In genomic region chr4:128820631-128821119, GRCh38 we compare ENCODE assay signal across 18 cellular contexts.
"Had no signal": no experiment of that assay in that cellular context is flagged by ENCODE, and none has a peak within 500 bp of the region (broad histone marks: within the 10 kb centered on the region; RNA-seq: fewer than 3 reads in every experiment).

No MANE protein-coding gene starts in this region.

- H3K9me3 Mint-ChIP-seq: activated CD4-positive, alpha-beta T cell treated with anti-CD3 and anti-CD28 coated beads, Interleukin-2, amount 10 ng/mL, durations not matched to agents 7 days and 5 days; naive thymus-derived CD4-positive, alpha-beta T cell had no signal

- H3K27me3 ChIP-seq: ascending aorta, breast epithelium, heart right ventricle, neutrophil had no signal

- H2AFZ ChIP-seq: parathyroid adenoma had no signal

- H3K36me3 ChIP-seq: ascending aorta, breast epithelium, neutrophil had no signal

- H3K27me3 Mint-ChIP-seq: activated CD4-positive, alpha-beta T cell treated with anti-CD3 and anti-CD28 coated beads, Interleukin-2, amount 10 ng/mL, durations not matched to agents 7 days and 5 days; naive thymus-derived CD4-positive, alpha-beta T cell; stimulated activated naive B cell treated with anti-CD40 and anti-IgM and Interleukin-4, amounts not matched to agents 10 μg/mL and 1 μg/mL and 100 μg/mL, for 72 hours had no signal

- H3K4me1 ChIP-seq: breast epithelium had no signal

- ATAC-seq: activated CD4-positive, CD25-positive, alpha-beta regulatory T cell treated with anti-CD3 and anti-CD28 coated beads, Interleukin-2, amount 50 U/mL, for 24 hours; activated CD8-positive, alpha-beta T cell treated with anti-CD3 and anti-CD28 coated beads, Interleukin-2, amount 10 ng/mL, durations not matched to agents 7 days and 5 days; heart right ventricle; naive thymus-derived CD4-positive, alpha-beta T cell; sciatic nerve; stimulated activated naive B cell treated with anti-CD40 and anti-IgM and Interleukin-4, amounts not matched to agents 10 μg/mL and 1 μg/mL and 100 μg/mL, for 72 hours had no signal

- DNase-seq: activated CD4-positive, alpha-beta T cell treated with anti-CD3 and anti-CD28 coated beads, Interleukin-2, amount 10 ng/mL, durations not matched to agents 7 days and 5 days; activated CD8-positive, alpha-beta T cell treated with anti-CD3 and anti-CD28 coated beads, Interleukin-2, amount 10 ng/mL, durations not matched to agents 7 days and 5 days; activated effector memory CD4-positive, alpha-beta T cell treated with Interleukin-2 at 50 U/mL for 16 hours; activated naive CD4-positive, alpha-beta T cell treated with anti-CD3 and anti-CD28 coated beads, Interleukin-2, amount 50 U/mL, for 16 hours; activated T-cell treated with anti-CD3 and anti-CD28 coated beads, Interleukin-2, amount 50 U/mL, for 48 hours; cerebellar nuclear complex; cortex of kidney; heart right ventricle; mesenchymal stem cell; naive thymus-derived CD4-positive, alpha-beta T cell; stimulated activated naive B cell treated with anti-CD40 and anti-IgM and Interleukin-4, amounts not matched to agents 10 μg/mL and 1 μg/mL and 100 μg/mL, for 72 hours; T1000 had no signal

- H3K4me3 ChIP-seq: ascending aorta, breast epithelium, heart right ventricle had no signal

- H3K9ac ChIP-seq: parathyroid adenoma had no signal

- H3K27ac Mint-ChIP-seq: activated CD4-positive, alpha-beta T cell treated with anti-CD3 and anti-CD28 coated beads, Interleukin-2, amount 10 ng/mL, durations not matched to agents 7 days and 5 days; activated CD8-positive, alpha-beta T cell treated with anti-CD3 and anti-CD28 coated beads, Interleukin-2, amount 10 ng/mL, durations not matched to agents 7 days and 5 days; stimulated activated naive B cell treated with anti-CD40 and anti-IgM and Interleukin-4, amounts not matched to agents 10 μg/mL and 1 μg/mL and 100 μg/mL, for 72 hours had no signal

- H3K4me3 Mint-ChIP-seq: activated CD4-positive, alpha-beta T cell treated with anti-CD3 and anti-CD28 coated beads, Interleukin-2, amount 10 ng/mL, durations not matched to agents 7 days and 5 days; activated CD8-positive, alpha-beta T cell treated with anti-CD3 and anti-CD28 coated beads, Interleukin-2, amount 10 ng/mL, durations not matched to agents 7 days and 5 days; stimulated activated naive B cell treated with anti-CD40 and anti-IgM and Interleukin-4, amounts not matched to agents 10 μg/mL and 1 μg/mL and 100 μg/mL, for 72 hours had no signal

- H3K27ac ChIP-seq: ascending aorta, breast epithelium, heart right ventricle, neutrophil, parathyroid adenoma had no signal

- H3K9me3 ChIP-seq: ascending aorta, breast epithelium, heart right ventricle, neutrophil had no signal
